In the genomic region with DNA sequence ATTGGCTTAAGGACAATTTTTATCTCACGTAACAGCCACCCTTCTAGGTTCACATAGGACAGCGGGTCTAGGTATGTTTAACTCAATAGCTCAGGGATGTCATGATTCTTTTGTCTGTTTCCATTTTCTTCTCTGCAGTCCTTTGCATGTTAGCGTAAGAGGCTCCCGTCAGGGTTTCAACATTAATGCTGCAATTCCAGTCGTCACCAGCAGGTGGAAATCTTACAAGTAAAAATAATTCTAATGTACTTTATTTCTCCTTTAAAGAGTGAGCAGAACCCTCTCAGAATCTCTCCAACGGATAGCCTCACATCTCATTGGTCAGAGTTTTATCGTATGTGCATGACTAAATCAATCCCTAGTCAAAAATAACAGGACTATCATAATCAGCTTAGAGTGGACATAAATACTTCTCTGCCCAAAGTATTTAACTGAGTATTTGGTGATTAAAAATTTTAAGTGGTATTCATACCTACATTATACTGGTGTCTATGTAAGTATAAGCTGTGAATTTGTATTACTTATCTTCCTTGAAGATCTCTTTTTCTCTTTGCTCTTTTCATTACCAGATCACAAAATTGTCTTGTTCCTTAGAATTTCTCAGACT, we compare ENCODE assay signal across 1 cellular context.
TF ChIP-seq lines count a peak whose summit lies in the region.

No MANE protein-coding gene starts in this region.

TF ChIP-seq in GM23338, 12 proteins besides CTCF, POLR2A, EP300 and RAD21 (continued from another document):
- TF ChIP-seq, protein P1, sequence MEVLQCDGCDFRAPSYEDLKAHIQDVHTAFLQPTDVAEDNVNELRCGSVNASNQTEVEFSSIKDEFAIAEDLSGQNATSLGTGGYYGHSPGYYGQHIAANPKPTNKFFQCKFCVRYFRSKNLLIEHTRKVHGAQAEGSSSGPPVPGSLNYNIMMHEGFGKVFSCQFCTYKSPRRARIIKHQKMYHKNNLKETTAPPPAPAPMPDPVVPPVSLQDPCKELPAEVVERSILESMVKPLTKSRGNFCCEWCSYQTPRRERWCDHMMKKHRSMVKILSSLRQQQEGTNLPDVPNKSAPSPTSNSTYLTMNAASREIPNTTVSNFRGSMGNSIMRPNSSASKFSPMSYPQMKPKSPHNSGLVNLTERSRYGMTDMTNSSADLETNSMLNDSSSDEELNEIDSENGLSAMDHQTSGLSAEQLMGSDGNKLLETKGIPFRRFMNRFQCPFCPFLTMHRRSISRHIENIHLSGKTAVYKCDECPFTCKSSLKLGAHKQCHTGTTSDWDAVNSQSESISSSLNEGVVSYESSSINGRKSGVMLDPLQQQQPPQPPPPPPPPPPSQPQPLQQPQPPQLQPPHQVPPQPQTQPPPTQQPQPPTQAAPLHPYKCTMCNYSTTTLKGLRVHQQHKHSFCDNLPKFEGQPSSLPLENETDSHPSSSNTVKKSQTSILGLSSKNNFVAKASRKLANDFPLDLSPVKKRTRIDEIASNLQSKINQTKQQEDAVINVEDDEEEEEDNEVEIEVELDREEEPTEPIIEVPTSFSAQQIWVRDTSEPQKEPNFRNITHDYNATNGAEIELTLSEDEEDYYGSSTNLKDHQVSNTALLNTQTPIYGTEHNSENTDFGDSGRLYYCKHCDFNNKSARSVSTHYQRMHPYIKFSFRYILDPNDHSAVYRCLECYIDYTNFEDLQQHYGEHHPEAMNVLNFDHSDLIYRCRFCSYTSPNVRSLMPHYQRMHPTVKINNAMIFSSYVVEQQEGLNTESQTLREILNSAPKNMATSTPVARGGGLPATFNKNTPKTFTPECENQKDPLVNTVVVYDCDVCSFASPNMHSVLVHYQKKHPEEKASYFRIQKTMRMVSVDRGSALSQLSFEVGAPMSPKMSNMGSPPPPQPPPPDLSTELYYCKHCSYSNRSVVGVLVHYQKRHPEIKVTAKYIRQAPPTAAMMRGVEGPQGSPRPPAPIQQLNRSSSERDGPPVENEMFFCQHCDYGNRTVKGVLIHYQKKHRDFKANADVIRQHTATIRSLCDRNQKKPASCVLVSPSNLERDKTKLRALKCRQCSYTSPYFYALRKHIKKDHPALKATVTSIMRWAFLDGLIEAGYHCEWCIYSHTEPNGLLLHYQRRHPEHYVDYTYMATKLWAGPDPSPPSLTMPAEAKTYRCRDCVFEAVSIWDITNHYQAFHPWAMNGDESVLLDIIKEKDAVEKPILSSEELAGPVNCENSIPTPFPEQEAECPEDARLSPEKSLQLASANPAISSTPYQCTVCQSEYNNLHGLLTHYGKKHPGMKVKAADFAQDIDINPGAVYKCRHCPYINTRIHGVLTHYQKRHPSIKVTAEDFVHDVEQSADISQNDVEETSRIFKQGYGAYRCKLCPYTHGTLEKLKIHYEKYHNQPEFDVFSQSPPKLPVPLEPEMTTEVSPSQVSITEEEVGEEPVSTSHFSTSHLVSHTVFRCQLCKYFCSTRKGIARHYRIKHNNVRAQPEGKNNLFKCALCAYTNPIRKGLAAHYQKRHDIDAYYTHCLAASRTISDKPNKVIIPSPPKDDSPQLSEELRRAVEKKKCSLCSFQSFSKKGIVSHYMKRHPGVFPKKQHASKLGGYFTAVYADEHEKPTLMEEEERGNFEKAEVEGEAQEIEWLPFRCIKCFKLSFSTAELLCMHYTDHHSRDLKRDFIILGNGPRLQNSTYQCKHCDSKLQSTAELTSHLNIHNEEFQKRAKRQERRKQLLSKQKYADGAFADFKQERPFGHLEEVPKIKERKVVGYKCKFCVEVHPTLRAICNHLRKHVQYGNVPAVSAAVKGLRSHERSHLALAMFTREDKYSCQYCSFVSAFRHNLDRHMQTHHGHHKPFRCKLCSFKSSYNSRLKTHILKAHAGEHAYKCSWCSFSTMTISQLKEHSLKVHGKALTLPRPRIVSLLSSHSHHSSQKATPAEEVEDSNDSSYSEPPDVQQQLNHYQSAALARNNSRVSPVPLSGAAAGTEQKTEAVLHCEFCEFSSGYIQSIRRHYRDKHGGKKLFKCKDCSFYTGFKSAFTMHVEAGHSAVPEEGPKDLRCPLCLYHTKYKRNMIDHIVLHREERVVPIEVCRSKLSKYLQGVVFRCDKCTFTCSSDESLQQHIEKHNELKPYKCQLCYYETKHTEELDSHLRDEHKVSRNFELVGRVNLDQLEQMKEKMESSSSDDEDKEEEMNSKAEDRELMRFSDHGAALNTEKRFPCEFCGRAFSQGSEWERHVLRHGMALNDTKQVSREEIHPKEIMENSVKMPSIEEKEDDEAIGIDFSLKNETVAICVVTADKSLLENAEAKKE (CRISPR knock-in tag; IDR thresholded peaks at IDR 0.05): no peak
- no peak for TF ChIP-seq STAT1 (IDR thresholded peaks at IDR 0.05; ENCODE audit: unreplicated experiment)
- no peak for TF ChIP-seq EZH2 (IDR thresholded peaks at IDR 0.05; ENCODE audit: low read depth, unreplicated experiment)
- no peak for TF ChIP-seq ZNF331 (CRISPR knock-in tag; IDR thresholded peaks at IDR 0.05; ENCODE audit: low read depth)
- no peak for TF ChIP-seq ZNF114 (CRISPR knock-in tag; IDR thresholded peaks at IDR 0.05)
- no peak for TF ChIP-seq EZH2phosphoT487 (IDR thresholded peaks at IDR 0.05; ENCODE audit: unreplicated experiment)
- TF ChIP-seq, protein P2, sequence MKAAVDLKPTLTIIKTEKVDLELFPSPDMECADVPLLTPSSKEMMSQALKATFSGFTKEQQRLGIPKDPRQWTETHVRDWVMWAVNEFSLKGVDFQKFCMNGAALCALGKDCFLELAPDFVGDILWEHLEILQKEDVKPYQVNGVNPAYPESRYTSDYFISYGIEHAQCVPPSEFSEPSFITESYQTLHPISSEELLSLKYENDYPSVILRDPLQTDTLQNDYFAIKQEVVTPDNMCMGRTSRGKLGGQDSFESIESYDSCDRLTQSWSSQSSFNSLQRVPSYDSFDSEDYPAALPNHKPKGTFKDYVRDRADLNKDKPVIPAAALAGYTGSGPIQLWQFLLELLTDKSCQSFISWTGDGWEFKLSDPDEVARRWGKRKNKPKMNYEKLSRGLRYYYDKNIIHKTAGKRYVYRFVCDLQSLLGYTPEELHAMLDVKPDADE (IDR thresholded peaks at IDR 0.05): no peak
- no peak for TF ChIP-seq NANOG (IDR thresholded peaks at IDR 0.05; ENCODE audit: borderline replicate concordance)
